In genomic region chr11:13316528-13316961, GRCh38 we compare ENCODE assay signal across 8 cellular contexts. TPM values are rescaled to one million over a fixed set of nuclear protein-coding genes. Genes with fewer than 3 reads are reported as not detected.
A peak's percentile ranks its signal among the peaks of the same experiment; 100 is the strongest.
DNase-seq lines count a peak whose midpoint lies in the region; FAIRE-seq and TF ChIP-seq lines count a peak whose summit lies in the region.

No MANE protein-coding gene starts in this region.

- POLR2A ChIA-PET in CD8-positive, alpha-beta memory T cell (lab: Charles Lee) = no interaction called here

- no peak for TF ChIP-seq CTCF in HFFc6 (IDR thresholded peaks at IDR 0.05)
- no peak for TF ChIP-seq CTCF in adrenal gland (IDR thresholded peaks at IDR 0.05)
- TF ChIP-seq CTCF in Calu3 (IDR thresholded peaks at IDR 0.05; ENCODE audit: unreplicated experiment) = no peak
- TF ChIP-seq CTCF in kidney (IDR thresholded peaks at IDR 0.05; ENCODE audit: borderline replicate concordance, extremely low read depth, insufficient read depth) = no peak

- CTCF ChIA-PET in CD8-positive, alpha-beta memory T cell (lab: Charles Lee) = interaction anchor here (1.1 to 2.6 kb wide), 3 partner anchors 19 to 38 kb away, joined by 3 to 11 read pairs (median 4); no protein-coding TSS in a partner anchor
- CTCF ChIA-PET in Calu3 (lab: Charles Lee) = no interaction called here

- H3K27ac Mint-ChIP-seq in CD8-positive, alpha-beta memory T cell = peak overlapping the region; percentile 25 to 87 (median 41)
- H3K27ac Mint-ChIP-seq in HFFc6 (peak overlapping the region; percentile 71), Calu3 (ENCODE audit: unreplicated experiment) (no peak overlapping the region)

- H3K36me3 ChIP-seq in CD8-positive, alpha-beta memory T cell (ENCODE audit: insufficient read depth, low read length) = peaks cover under 1% of the 10 kb centered on the region
- H3K36me3 ChIP-seq in adrenal gland (replicated peaks in 1 of 2) (no peaks in the 10 kb centered on the region), HAP-1 (replicated peaks) (no peaks in the 10 kb centered on the region), kidney (ENCODE audit: control insufficient read depth in 1 of 2, insufficient read depth in 2 of 2, low read length in 2 of 2) (peaks cover 0 to 3% of the 10 kb centered on the region in 2 donors)

- H3K27ac ChIP-seq in CD8-positive, alpha-beta memory T cell (ENCODE audit: low read depth, low read length) = no peak overlapping the region
- H3K27ac ChIP-seq in adrenal gland (peak overlapping the region in 3 of 5 donors; percentile 29 to 73 (median 53)), kidney (ENCODE audit: low read depth in 2 of 2, low read length in 2 of 2) (peak overlapping the region in 1 of 2 donors; percentile 61)

- 52 to 60% (median 56%) methylated on average over 4 of the region's 4 CpGs for WGBS in adrenal gland, 4 donors

- H3K4me1 ChIP-seq in CD8-positive, alpha-beta memory T cell (ENCODE audit: insufficient read depth, low read length) = peaks cover 62% of the 10 kb centered on the region
- peaks cover 15 to 50% of the 10 kb centered on the region in 2 donors for H3K4me1 ChIP-seq in adrenal gland (replicated peaks in 1 of 2)
- no peaks in the 10 kb centered on the region for H3K4me1 ChIP-seq in HAP-1
- H3K4me1 ChIP-seq in kidney (ENCODE audit: control insufficient read depth in 1 of 2, insufficient read depth in 1 of 2, low read depth in 1 of 2, low read length in 2 of 2) = peaks cover 0 to 12% of the 10 kb centered on the region in 2 donors

- TF ChIP-seq POLR2A in adrenal gland (IDR thresholded peaks at IDR 0.05) = no peak

- H3K4me3 Mint-ChIP-seq in CD8-positive, alpha-beta memory T cell = peak overlapping the region in 3 of 7 donors; percentile 5 to 52 (median 37)
- H3K4me3 Mint-ChIP-seq in HFFc6 (no peak overlapping the region), Calu3 (ENCODE audit: low read depth, unreplicated experiment) (no peak overlapping the region)

- in situ Hi-C loops in HAP-1 (cut with MboI; ENCODE audit: low sequenced_read_pairs) = no loop called here

- H3K4me3 ChIP-seq in CD8-positive, alpha-beta memory T cell (ENCODE audit: low read length) = no peak overlapping the region
- H3K4me3 ChIP-seq in adrenal gland (no peak overlapping the region), HAP-1 (no peak overlapping the region), kidney (ENCODE audit: low read length in 2 of 2) (no peak overlapping the region)

- no peaks in the 10 kb centered on the region for H3K9me3 Mint-ChIP-seq in CD8-positive, alpha-beta memory T cell
- H3K9me3 Mint-ChIP-seq in HFFc6 (peaks cover 5% of the 10 kb centered on the region; the same call in 1 of the 2 replicates), Calu3 (ENCODE audit: low read depth, unreplicated experiment) (no peaks in the 10 kb centered on the region)

- no peaks in the 10 kb centered on the region for H3K9me3 ChIP-seq in CD8-positive, alpha-beta memory T cell (ENCODE audit: low read length)
- H3K9me3 ChIP-seq in adrenal gland (replicated peaks in 1 of 3) (no peaks in the 10 kb centered on the region), HAP-1 (no peaks in the 10 kb centered on the region), kidney (ENCODE audit: control insufficient read depth in 1 of 2, low read length in 2 of 2) (no peaks in the 10 kb centered on the region)

- no peaks in the 10 kb centered on the region for H3K27me3 Mint-ChIP-seq in CD8-positive, alpha-beta memory T cell
- H3K27me3 Mint-ChIP-seq in HFFc6 (ENCODE audit: insufficient read depth) (no peaks in the 10 kb centered on the region), Calu3 (ENCODE audit: unreplicated experiment) (no peaks in the 10 kb centered on the region)

- no peaks in the 10 kb centered on the region for H3K27me3 ChIP-seq in CD8-positive, alpha-beta memory T cell (ENCODE audit: insufficient read depth, low read length, poor library complexity, severe bottlenecking)
- H3K27me3 ChIP-seq in adrenal gland (no peaks in the 10 kb centered on the region), HAP-1 (ENCODE audit: low read depth) (no peaks in the 10 kb centered on the region)

- no TSS peak for BruUV-seq in Calu3 (replicated peaks; lab: Mats Ljungman, UMichigan)

- FAIRE-seq in kidney (lab: Jason Lieb, UNC) = no peak

- no peak for DNase-seq in CD8-positive, alpha-beta memory T cell
- peak; percentile 60 for DNase-seq in HFFc6
- peak; percentile 61 to 91 (median 87) for DNase-seq in adrenal gland
- peak; percentile 87 for DNase-seq in myocyte (ENCODE audit: low read depth)
- DNase-seq in HAP-1 (ENCODE audit: low spot score in 2 of 2) = no peak
- DNase-seq in Calu3 = no peak
- no peak for DNase-seq in kidney
- DNase-seq in SHP77 treated with DMSO at 0.1 percent for 48 hours (lab: John Stamatoyannopoulos, UW) = no peak

- H3K36me3 Mint-ChIP-seq in CD8-positive, alpha-beta memory T cell = peaks cover 0 to 47% (median 11%) of the 10 kb centered on the region in 3 donors
- peaks cover 11% of the 10 kb centered on the region for H3K36me3 Mint-ChIP-seq in HFFc6 (ENCODE audit: low read depth)
- no peaks in the 10 kb centered on the region for H3K36me3 Mint-ChIP-seq in Calu3 (ENCODE audit: insufficient read depth, unreplicated experiment)

- intact Hi-C loops in adrenal gland (cut with DNase I) = no loop called here
- intact Hi-C loops in Calu3 (cut with micrococcal nuclease; ENCODE audit: unreplicated experiment) = no loop called here
- intact Hi-C loops in kidney (cut with DNase I) = no loop called here

- no peak overlapping the region for H3K9ac ChIP-seq in kidney (ENCODE audit: low read length in 2 of 2)

- H3K4me1 Mint-ChIP-seq in CD8-positive, alpha-beta memory T cell = peaks cover 20 to 98% (median 89%) of the 10 kb centered on the region in 3 donors
- H3K4me1 Mint-ChIP-seq in HFFc6 (ENCODE audit: low read depth) = peaks cover 60% of the 10 kb centered on the region
- H3K4me1 Mint-ChIP-seq in Calu3 (ENCODE audit: low read depth, unreplicated experiment) = no peaks in the 10 kb centered on the region

RNA-seq across cellular contexts. Expression of gene BMAL1, which starts 39.0 kb away (rescaled TPM):
- 10 to 100 TPM; 25.2 to 29.4 TPM for total RNA-seq in CD8-positive, alpha-beta memory T cell
- polyA plus RNA-seq in CD8-positive, alpha-beta memory T cell = 29.2 TPM
- 10 to 100 TPM in 1 of 6 experiments, 1 to 10 TPM in 5; 6.9 to 10.4 (median 7.5) TPM for total RNA-seq in HFFc6 (2021; fragmentation: NEBNext Ultra II Directional; extraction: Animal tissue kit (Norgen Biotek cat#: 25700))
- 10 to 100 TPM; 17.2 to 80.3 (median 36.9) TPM for total RNA-seq in adrenal gland
- 10 to 100 TPM; 13.9 to 66.5 (median 27.8) TPM for polyA plus RNA-seq in adrenal gland
- total RNA-seq in myocyte = 10.5 and 14.4 TPM in 2 replicates
- 13.0 TPM for polyA plus RNA-seq in myocyte (2012)
- 10.3 and 11.1 TPM in 2 replicates for total RNA-seq in Calu3 (2022)
- total RNA-seq in kidney = 20.6 TPM
- polyA plus RNA-seq in kidney (ENCODE audit: insufficient read depth, low read depth, low replicate concordance) = 9.2 TPM

Comparison
In these comparisons a context has a peak if more than half of its experiments do, and no peak if none do; other contexts are left out.
1. DNase-seq: peak in HFFc6 (single experiment), adrenal gland (7 of 7) and myocyte (single experiment); none in CD8-positive, alpha-beta memory T cell (0 of 5), HAP-1 (0 of 2), Calu3 (single experiment), kidney (single experiment) and SHP77 treated with DMSO at 0.1 percent for 48 hours (single experiment).